37 cellular contexts compared by ENCODE assay signal in genomic region chr4:82215800-82216199, GRCh38.
"Had no signal": no experiment of that assay in that cellular context is flagged by ENCODE, and none has a peak within 500 bp of the region (broad histone marks: within the 10 kb centered on the region; RNA-seq: fewer than 3 reads in every experiment).

No MANE protein-coding gene starts in this region.

- H3K36me3 ChIP-seq: adrenal gland, brain microvascular endothelial cell, breast epithelium had no signal

- FAIRE-seq: astrocyte, TTC549 had no signal

- H3K27ac Mint-ChIP-seq: activated B cell treated with CpG ODN at 0.5 μM for 24 hours; activated CD4-positive, alpha-beta memory T cell treated with anti-CD3 and anti-CD28 coated beads for 36 hours; activated CD4-positive, alpha-beta T cell treated with anti-CD3 and anti-CD28 coated beads, Interleukin-2, amount 10 ng/mL, durations not matched to agents 24 days and 14 days; activated CD8-positive, alpha-beta T cell treated with anti-CD3 and anti-CD28 coated beads for 36 hours; activated naive CD4-positive, alpha-beta T cell treated with anti-CD3 and anti-CD28 coated beads for 36 hours; activated naive CD4-positive, alpha-beta T cell treated with anti-CD3 and anti-CD28 coated beads, Interleukin-2, amount 50 U/mL, for 72 hours; activated naive CD8-positive, alpha-beta T cell treated with anti-CD3 and anti-CD28 coated beads for 36 hours; activated T-cell treated with anti-CD3 and anti-CD28 coated beads, Interleukin-2, amount 50 U/mL, for 72 hours; activated T-helper 1 cell treated with anti-CD3 and anti-CD28 coated beads, Interleukin-12 subunit alpha, Interleukin-12 subunit beta, Interleukin-2, Interleukin-4 antibody, amounts not matched to agents 30 ng/mL and 10 ng/mL and 1 ng/mL, durations not matched to agents 14 hours and 24 hours and 36 hours; activated T-helper 17 cell treated with anti-CD3 and anti-CD28 coated beads, Interleukin-2, amount 50 U/mL, for 72 hours; T-helper 1 cell treated with Interleukin-12 subunit alpha and Interleukin-12 subunit beta and Interleukin-4 antibody, amounts not matched to agents 30 μg/mL and 1 μg/mL, for 36 hours; T-helper 2 cell treated with Interferon-gamma antibody and Interleukin-4, amounts not matched to agents 5 μg/mL and 100 μg/mL, for 36 hours had no signal

- H3K27ac ChIP-seq: adrenal gland, body of pancreas, brain microvascular endothelial cell, breast epithelium, VCaP had no signal

- H3K27me3 Mint-ChIP-seq: activated CD4-positive, alpha-beta memory T cell treated with anti-CD3 and anti-CD28 coated beads for 36 hours; activated CD8-positive, alpha-beta T cell treated with anti-CD3 and anti-CD28 coated beads for 36 hours; activated naive CD8-positive, alpha-beta T cell treated with anti-CD3 and anti-CD28 coated beads for 36 hours; activated T-helper 17 cell treated with anti-CD3 and anti-CD28 coated beads, Interleukin-2, amount 50 U/mL, for 72 hours had no signal

- H3K9me3 Mint-ChIP-seq: activated CD4-positive, alpha-beta T cell treated with anti-CD3 and anti-CD28 coated beads, Interleukin-2, amount 10 ng/mL, durations not matched to agents 24 days and 14 days; activated CD8-positive, alpha-beta T cell treated with anti-CD3 and anti-CD28 coated beads for 36 hours; activated naive CD4-positive, alpha-beta T cell treated with anti-CD3 and anti-CD28 coated beads for 36 hours; activated naive CD4-positive, alpha-beta T cell treated with anti-CD3 and anti-CD28 coated beads, Interleukin-2, amount 50 U/mL, for 72 hours; activated naive CD8-positive, alpha-beta T cell treated with anti-CD3 and anti-CD28 coated beads for 36 hours; activated T-helper 1 cell treated with anti-CD3 and anti-CD28 coated beads, Interleukin-12 subunit alpha, Interleukin-12 subunit beta, Interleukin-2, Interleukin-4 antibody, amounts not matched to agents 30 ng/mL and 10 ng/mL and 1 ng/mL, durations not matched to agents 14 hours and 24 hours and 36 hours; activated T-helper 17 cell treated with anti-CD3 and anti-CD28 coated beads, Interleukin-2, amount 50 U/mL, for 72 hours; T-helper 1 cell treated with Interleukin-12 subunit alpha and Interleukin-12 subunit beta and Interleukin-4 antibody, amounts not matched to agents 30 μg/mL and 1 μg/mL, for 36 hours; T-helper 2 cell treated with Interferon-gamma antibody and Interleukin-4, amounts not matched to agents 5 μg/mL and 100 μg/mL, for 36 hours had no signal

- H3K9me3 ChIP-seq: adrenal gland, body of pancreas, breast epithelium had no signal

- H3K36me3 Mint-ChIP-seq: activated CD4-positive, alpha-beta memory T cell treated with anti-CD3 and anti-CD28 coated beads for 36 hours; activated naive CD4-positive, alpha-beta T cell treated with anti-CD3 and anti-CD28 coated beads, Interleukin-2, amount 50 U/mL, for 72 hours; activated naive CD8-positive, alpha-beta T cell treated with anti-CD3 and anti-CD28 coated beads for 36 hours had no signal

- H3K4me1 ChIP-seq: adrenal gland, body of pancreas, breast epithelium had no signal

- H3K4me3 ChIP-seq: adrenal gland, body of pancreas, breast epithelium had no signal

- ATAC-seq: activated CD8-positive, alpha-beta T cell treated with anti-CD3 and anti-CD28 coated beads for 36 hours; activated naive CD4-positive, alpha-beta T cell treated with anti-CD3 and anti-CD28 coated beads, Interleukin-2, amount 50 U/mL, for 72 hours; activated T-cell treated with anti-CD3 and anti-CD28 coated beads, Interleukin-2, amount 50 U/mL, for 4 hours; activated T-cell treated with anti-CD3 and anti-CD28 coated beads, Interleukin-2, amount 50 U/mL, for 72 hours; activated T-helper 17 cell treated with anti-CD3 and anti-CD28 coated beads, Interleukin-2, amount 50 U/mL, for 72 hours; body of pancreas had no signal

- H3K27me3 ChIP-seq: adrenal gland, body of pancreas, brain microvascular endothelial cell, breast epithelium had no signal

- H3K4me3 Mint-ChIP-seq: activated B cell treated with CpG ODN at 0.5 μM for 24 hours; activated CD4-positive, alpha-beta memory T cell treated with anti-CD3 and anti-CD28 coated beads for 36 hours; activated CD4-positive, alpha-beta T cell treated with anti-CD3 and anti-CD28 coated beads, Interleukin-2, amount 10 ng/mL, durations not matched to agents 24 days and 14 days; activated CD8-positive, alpha-beta T cell treated with anti-CD3 and anti-CD28 coated beads for 36 hours; activated naive CD4-positive, alpha-beta T cell treated with anti-CD3 and anti-CD28 coated beads for 36 hours; activated naive CD8-positive, alpha-beta T cell treated with anti-CD3 and anti-CD28 coated beads for 36 hours; activated T-cell treated with anti-CD3 and anti-CD28 coated beads, Interleukin-2, amount 50 U/mL, for 4 hours; activated T-cell treated with anti-CD3 and anti-CD28 coated beads, Interleukin-2, amount 50 U/mL, for 72 hours; activated T-helper 1 cell treated with anti-CD3 and anti-CD28 coated beads, Interleukin-12 subunit alpha, Interleukin-12 subunit beta, Interleukin-2, Interleukin-4 antibody, amounts not matched to agents 30 ng/mL and 10 ng/mL and 1 ng/mL, durations not matched to agents 14 hours and 24 hours and 36 hours; activated T-helper 17 cell treated with anti-CD3 and anti-CD28 coated beads, Interleukin-2, amount 50 U/mL, for 72 hours; T-helper 1 cell treated with Interleukin-12 subunit alpha and Interleukin-12 subunit beta and Interleukin-4 antibody, amounts not matched to agents 30 μg/mL and 1 μg/mL, for 36 hours; T-helper 2 cell treated with Interferon-gamma antibody and Interleukin-4, amounts not matched to agents 5 μg/mL and 100 μg/mL, for 36 hours had no signal

- DNase-seq: activated B cell treated with CpG ODN at 0.5 μM for 24 hours; activated CD4-positive, alpha-beta memory T cell treated with anti-CD3 and anti-CD28 coated beads for 36 hours; activated CD4-positive, alpha-beta T cell treated with anti-CD3 and anti-CD28 coated beads for 4 hours; activated CD4-positive, alpha-beta T cell treated with anti-CD3 and anti-CD28 coated beads, Interleukin-2, amount 10 ng/mL, durations not matched to agents 24 days and 14 days; activated CD4-positive, alpha-beta T cell treated with anti-CD3 and anti-CD28 coated beads, Interleukin-2, amount 50 U/mL, for 1 hour; activated CD4-positive, alpha-beta T cell treated with anti-CD3 and anti-CD28 coated beads, Interleukin-2, amount 50 U/mL, for 4 hours; activated CD4-positive, CD25-positive, alpha-beta regulatory T cell treated with anti-CD3 and anti-CD28 coated beads, Interleukin-2, amount 50 U/mL, for 72 hours; activated CD8-positive, alpha-beta memory T cell treated with anti-CD3 and anti-CD28 coated beads, Interleukin-2, amount 50 U/mL, for 4 hours; activated CD8-positive, alpha-beta T cell treated with anti-CD3 and anti-CD28 coated beads for 36 hours; activated effector memory CD4-positive, alpha-beta T cell treated with anti-CD3 and anti-CD28 coated beads, Interleukin-2, amount 50 U/mL, for 16 hours; activated gamma-delta T cell treated with Interleukin-2 at 50 U/mL for 16 hours; activated naive CD4-positive, alpha-beta T cell; activated naive CD4-positive, alpha-beta T cell treated with anti-CD3 and anti-CD28 coated beads for 36 hours; activated naive CD4-positive, alpha-beta T cell treated with anti-CD3 and anti-CD28 coated beads, Interleukin-2, amount 50 U/mL, for 16 hours; activated naive CD8-positive, alpha-beta T cell treated with anti-CD3 and anti-CD28 coated beads for 36 hours; activated T-cell treated with anti-CD3 and anti-CD28 coated beads for 4 hours; activated T-cell treated with anti-CD3 and anti-CD28 coated beads, Interleukin-2, amount 50 U/mL, for 1 hour; activated T-cell treated with anti-CD3 and anti-CD28 coated beads, Interleukin-2, amount 50 U/mL, for 4 hours; activated T-cell treated with anti-CD3 and anti-CD28 coated beads, Interleukin-2, amount 50 U/mL, for 72 hours; adrenal gland; amniotic stem cell; aorta; body of pancreas; brain microvascular endothelial cell; central memory CD4-positive, alpha-beta T cell; T-helper 1 cell; T-helper 2 cell; T-helper 9 cell had no signal
